In the genomic region with DNA sequence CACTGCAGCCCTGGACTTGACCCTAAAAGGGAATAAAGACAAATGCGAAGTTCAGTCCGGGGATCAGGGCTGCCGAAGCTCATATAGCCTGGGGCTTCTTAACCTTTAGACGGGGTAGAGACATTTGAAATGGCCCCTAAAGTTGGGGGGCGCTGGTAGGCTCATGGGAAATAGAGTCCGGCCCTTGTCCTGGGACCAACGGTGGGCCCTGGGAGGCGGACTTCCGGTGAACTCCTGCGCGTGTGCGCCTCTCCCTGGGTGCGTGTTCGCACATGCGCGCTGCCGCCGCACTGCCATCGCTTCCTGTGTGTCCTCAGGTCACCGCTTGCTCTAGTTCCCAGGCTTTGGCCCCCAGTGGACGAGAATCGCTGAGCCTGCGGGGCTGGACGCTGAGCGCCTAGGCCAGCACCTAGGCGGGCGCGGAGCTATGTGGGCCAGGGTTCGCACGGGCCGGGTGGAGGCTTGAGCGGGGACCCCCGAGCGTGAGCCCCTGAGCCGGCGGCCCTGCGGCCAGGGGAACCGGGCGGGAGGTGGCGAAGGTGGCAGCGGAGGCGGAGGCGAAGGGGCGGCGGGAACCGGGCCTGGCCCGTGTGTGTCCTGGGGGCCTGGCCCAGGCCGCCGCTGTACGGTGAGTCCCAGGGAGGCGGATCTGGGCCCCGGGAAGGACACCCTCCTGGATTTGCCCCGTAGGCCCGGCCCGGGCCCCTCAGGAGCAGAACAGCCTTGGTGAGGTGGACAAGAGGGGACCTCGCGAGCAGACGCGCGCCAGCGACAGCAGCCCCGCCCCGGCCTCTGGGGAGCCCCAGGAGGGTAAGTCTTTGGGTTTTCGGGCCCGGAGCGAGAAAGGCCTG, we compare ENCODE assay signal across 8 cellular contexts.
DNase-seq lines count a peak whose midpoint lies in the region; FAIRE-seq and TF ChIP-seq lines count a peak whose summit lies in the region.

No MANE protein-coding gene starts in this region.

- H2AFZ ChIP-seq in neuron (ENCODE audit: low read depth, low read length): peak overlapping the region; percentile 66

- no peak for FAIRE-seq in H54 (lab: Jason Lieb, UNC)

- H3K36me3 ChIP-seq in neuron (ENCODE audit: insufficient read depth, low read length): peaks cover 17% of the 10 kb centered on the region

- DNase-seq in ELR (ENCODE audit: low read depth): peak; percentile 93
- peak; percentile 93 for DNase-seq in H54 (ENCODE audit: insufficient read length, low spot score)
- DNase-seq in LoVo (ENCODE audit: low spot score): peak; percentile 97
- DNase-seq in SHP77 treated with DMSO at 0.1 percent for 48 hours (lab: John Stamatoyannopoulos, UW): peak; percentile 92
- DNase-seq in activated gamma-delta T cell treated with anti-CD3 and anti-CD28 coated beads, Interleukin-2, amount 50 U/mL, for 16 hours (ENCODE audit: low read depth): peak; percentile 74
- DNase-seq in foreskin melanocyte: peak; percentile 80
- peak; percentile 79 for DNase-seq in stromal cell of bone marrow (ENCODE audit: low read depth)

- peak; percentile 97 for TF ChIP-seq POLR2A in H54 (IDR thresholded peaks at IDR 0.05; ENCODE audit: low read depth, low read length)

- peak overlapping the region; percentile 81 for H3K4me3 ChIP-seq in neuron (ENCODE audit: low read length)

- H3K9me3 ChIP-seq in neuron (ENCODE audit: low read length): no peaks in the 10 kb centered on the region

- H3K4me1 ChIP-seq in neuron (ENCODE audit: insufficient read depth, low read length): peaks cover 6% of the 10 kb centered on the region

- no peaks in the 10 kb centered on the region for H3K27me3 ChIP-seq in neuron (ENCODE audit: insufficient read depth, low read length)

Comparison
In these comparisons a context has a peak if more than half of its experiments do, and no peak if none do; other contexts are left out.
1. Peak in every context shown above with its lines: DNase-seq and H3K4me3 ChIP-seq.